ENCODE assay signal across 8 cellular contexts in the genomic region with DNA sequence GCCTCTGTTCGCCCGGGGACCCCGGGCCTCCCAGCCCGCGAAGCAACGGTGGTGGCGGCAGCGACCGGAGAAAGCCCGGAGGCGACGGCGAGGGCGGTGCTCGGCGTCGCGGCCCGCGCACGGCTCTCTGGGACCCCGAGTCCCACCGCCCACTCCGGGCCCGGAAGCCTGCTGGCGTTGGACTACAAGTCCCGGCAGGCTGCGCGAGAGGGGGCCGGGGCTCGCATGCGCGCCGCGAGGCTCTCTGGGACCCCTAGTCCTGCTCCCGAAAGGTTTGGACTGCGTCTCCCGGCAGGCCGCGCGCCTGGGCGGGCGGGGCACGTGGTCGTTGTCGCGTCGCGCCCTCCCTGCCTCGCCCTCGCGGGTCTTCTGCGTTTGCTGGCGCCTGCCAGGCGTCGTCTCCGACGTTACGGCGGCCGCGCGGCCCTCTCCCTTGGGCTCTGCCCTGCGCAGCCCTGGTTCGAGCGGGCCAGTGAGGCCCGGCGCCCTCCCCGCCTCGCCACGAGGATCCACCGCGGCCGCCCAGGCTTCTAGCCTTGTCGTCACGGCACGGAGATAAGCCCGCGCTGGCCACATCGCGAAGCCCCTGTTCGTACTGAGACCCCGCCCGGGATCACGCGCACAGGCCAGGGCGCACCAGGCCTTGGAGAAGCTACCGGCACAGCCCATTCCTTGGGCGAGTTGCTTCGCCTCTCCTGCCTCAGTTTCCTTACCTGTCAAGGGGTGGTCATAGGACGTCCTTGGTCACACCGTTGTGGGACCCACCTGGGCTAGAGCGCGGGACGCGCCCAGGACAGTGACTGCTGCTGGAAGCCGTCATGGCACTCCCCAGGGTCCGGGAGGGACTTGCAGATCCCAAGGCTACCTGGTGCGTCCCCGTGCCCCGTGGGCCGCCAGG. TPM values are rescaled to one million over a fixed set of nuclear protein-coding genes. Genes with fewer than 3 reads are reported as not detected.
DNase-seq lines count a peak whose midpoint lies in the region; ATAC-seq and TF ChIP-seq lines count a peak whose summit lies in the region.

STK25 (minus strand) TSS at position 75 of the 898 bp plus-strand sequence. CDS start 549 bp downstream, outside the sequence.

- H3K27ac Mint-ChIP-seq in activated B cell treated with CpG ODN at 0.5 μM for 24 hours: peak within 1 kb of the TSS; percentile 68

- TF ChIP-seq POLR2A in GM18951 (IDR thresholded peaks at IDR 0.05; ENCODE audit: extremely low read depth, insufficient read depth, insufficient read length): peak; percentile 75

- H3K4me1 Mint-ChIP-seq in activated B cell treated with CpG ODN at 0.5 μM for 24 hours: peaks cover 23% of the 10 kb centered on the region

- DNase-seq in AG08396 (ENCODE audit: low spot score) (peak; percentile 100), NCI-H345 (lab: John Stamatoyannopoulos, UW) (peak; percentile 98), activated B cell treated with CpG ODN at 0.5 μM for 24 hours (peak; percentile 98), caudate nucleus (lab: John Stamatoyannopoulos, UW) (peak; percentile 77 to 99 (median 97)), inferior parietal cortex (ENCODE audit: extremely low spot score) (peak; percentile 97)
- DNase-seq in stimulated activated CD4-positive, alpha-beta T cell treated with anti-CD3 and anti-CD28 coated beads, Interleukin-12 subunit alpha, Interleukin-12 subunit beta, amount 100 ng/mL, for 24 hours (ENCODE audit: low read depth in 2 of 2): peak; percentile 95

- H3K9me3 Mint-ChIP-seq in activated B cell treated with CpG ODN at 0.5 μM for 24 hours: no peaks in the 10 kb centered on the region

- CTCF ChIA-PET in activated B cell treated with CpG ODN at 0.5 μM for 24 hours (lab: Charles Lee): no interaction called here

- no peaks in the 10 kb centered on the region for H3K36me3 Mint-ChIP-seq in activated B cell treated with CpG ODN at 0.5 μM for 24 hours (ENCODE audit: low read depth)

- intact Hi-C loops in activated B cell treated with CpG ODN at 0.5 μM for 24 hours (cut with micrococcal nuclease): loop anchor here (1.0 to 10.0 kb wide), 14 partner anchors 32 to 1374 kb away; partner anchors contain the start of genes ATG4B, COPS9, DTYMK and HDLBP

- H3K27me3 Mint-ChIP-seq in activated B cell treated with CpG ODN at 0.5 μM for 24 hours: no peaks in the 10 kb centered on the region

- peak within 1 kb of the TSS; percentile 84 for H3K4me3 Mint-ChIP-seq in activated B cell treated with CpG ODN at 0.5 μM for 24 hours

- in situ Hi-C loops in GM18951 (cut with MboI; ENCODE audit: low sequenced_read_pairs, unreplicated experiment): no loop called here

- ATAC-seq in HG03196 (IDR thresholded peaks at IDR 0.05; ENCODE audit: unreplicated experiment) (peak; percentile 89), activated B cell treated with CpG ODN at 0.5 μM for 24 hours (ENCODE audit: low read depth) (peak; percentile 93)

- H3K27ac ChIP-seq in caudate nucleus (ENCODE audit: low read depth, low read length): peak within 1 kb of the TSS; percentile 92

- POLR2A ChIA-PET in activated B cell treated with CpG ODN at 0.5 μM for 24 hours (lab: Charles Lee): interaction anchor here (0.8 to 0.9 kb wide), 2 partner anchors 193 to 373 kb away, joined by 3 to 5 read pairs; partner anchors contain the start of gene ING5

- no peak for TF ChIP-seq CTCF in activated B cell treated with CpG ODN at 0.5 μM for 24 hours (IDR thresholded peaks at IDR 0.05)

RNA-seq across cellular contexts. Expression of gene STK25, which starts in this region (rescaled TPM):
- total RNA-seq in activated B cell treated with CpG ODN at 0.5 μM for 24 hours: 123 and 151 TPM in 2 replicates

Comparison
In these comparisons a context has a peak if more than half of its experiments do, and no peak if none do; other contexts are left out.
1. Peak in every context shown above with its lines: DNase-seq, ATAC-seq and H3K27ac ChIP-seq.